Comparison of ENCODE assay signal across 1 cellular context in the genomic region with DNA sequence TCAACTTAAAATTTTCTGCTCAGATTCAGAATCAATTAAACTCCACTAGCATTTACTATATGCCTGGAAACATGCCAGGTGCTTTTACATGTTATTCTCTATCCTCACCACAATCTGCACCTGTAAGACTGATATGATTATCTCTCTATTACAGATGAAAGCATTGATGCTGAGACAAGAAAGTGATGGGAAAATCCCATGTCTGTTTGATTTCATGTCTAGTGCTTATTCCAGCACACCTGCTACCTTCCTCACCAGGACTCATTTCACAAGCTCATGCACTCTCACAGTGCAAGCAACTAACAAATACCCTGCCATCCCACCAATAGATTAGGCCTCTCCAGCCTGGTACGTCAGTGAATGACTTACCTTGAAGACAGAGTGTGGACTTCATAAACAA.
TF ChIP-seq lines count a peak whose summit lies in the region.

No MANE protein-coding gene starts in this region.

TF ChIP-seq in GM12878, 131 proteins besides CTCF, POLR2A, EP300 and RAD21 (continued from another document and continues in another):
- TF ChIP-seq, protein P1, sequence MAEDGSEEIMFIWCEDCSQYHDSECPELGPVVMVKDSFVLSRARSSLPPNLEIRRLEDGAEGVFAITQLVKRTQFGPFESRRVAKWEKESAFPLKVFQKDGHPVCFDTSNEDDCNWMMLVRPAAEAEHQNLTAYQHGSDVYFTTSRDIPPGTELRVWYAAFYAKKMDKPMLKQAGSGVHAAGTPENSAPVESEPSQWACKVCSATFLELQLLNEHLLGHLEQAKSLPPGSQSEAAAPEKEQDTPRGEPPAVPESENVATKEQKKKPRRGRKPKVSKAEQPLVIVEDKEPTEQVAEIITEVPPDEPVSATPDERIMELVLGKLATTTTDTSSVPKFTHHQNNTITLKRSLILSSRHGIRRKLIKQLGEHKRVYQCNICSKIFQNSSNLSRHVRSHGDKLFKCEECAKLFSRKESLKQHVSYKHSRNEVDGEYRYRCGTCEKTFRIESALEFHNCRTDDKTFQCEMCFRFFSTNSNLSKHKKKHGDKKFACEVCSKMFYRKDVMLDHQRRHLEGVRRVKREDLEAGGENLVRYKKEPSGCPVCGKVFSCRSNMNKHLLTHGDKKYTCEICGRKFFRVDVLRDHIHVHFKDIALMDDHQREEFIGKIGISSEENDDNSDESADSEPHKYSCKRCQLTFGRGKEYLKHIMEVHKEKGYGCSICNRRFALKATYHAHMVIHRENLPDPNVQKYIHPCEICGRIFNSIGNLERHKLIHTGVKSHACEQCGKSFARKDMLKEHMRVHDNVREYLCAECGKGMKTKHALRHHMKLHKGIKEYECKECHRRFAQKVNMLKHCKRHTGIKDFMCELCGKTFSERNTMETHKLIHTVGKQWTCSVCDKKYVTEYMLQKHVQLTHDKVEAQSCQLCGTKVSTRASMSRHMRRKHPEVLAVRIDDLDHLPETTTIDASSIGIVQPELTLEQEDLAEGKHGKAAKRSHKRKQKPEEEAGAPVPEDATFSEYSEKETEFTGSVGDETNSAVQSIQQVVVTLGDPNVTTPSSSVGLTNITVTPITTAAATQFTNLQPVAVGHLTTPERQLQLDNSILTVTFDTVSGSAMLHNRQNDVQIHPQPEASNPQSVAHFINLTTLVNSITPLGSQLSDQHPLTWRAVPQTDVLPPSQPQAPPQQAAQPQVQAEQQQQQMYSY (CRISPR knock-in tag; IDR thresholded peaks at IDR 0.05) = no peak
- TF ChIP-seq SUZ12 (IDR thresholded peaks at IDR 0.05; ENCODE audit: unreplicated experiment) = no peak
- TF ChIP-seq DPF2 (IDR thresholded peaks at IDR 0.05) = peak; percentile 92
- TF ChIP-seq RCOR1 (conservative IDR thresholded peaks at IDR 0.05; ENCODE audit: low read depth, low read length) = no peak
- no peak for TF ChIP-seq FOXK2 (IDR thresholded peaks at IDR 0.05)
- no peak for TF ChIP-seq ZZZ3 (IDR thresholded peaks at IDR 0.05; ENCODE audit: control insufficient read depth, insufficient read length, low read depth)
- TF ChIP-seq, protein P2, sequence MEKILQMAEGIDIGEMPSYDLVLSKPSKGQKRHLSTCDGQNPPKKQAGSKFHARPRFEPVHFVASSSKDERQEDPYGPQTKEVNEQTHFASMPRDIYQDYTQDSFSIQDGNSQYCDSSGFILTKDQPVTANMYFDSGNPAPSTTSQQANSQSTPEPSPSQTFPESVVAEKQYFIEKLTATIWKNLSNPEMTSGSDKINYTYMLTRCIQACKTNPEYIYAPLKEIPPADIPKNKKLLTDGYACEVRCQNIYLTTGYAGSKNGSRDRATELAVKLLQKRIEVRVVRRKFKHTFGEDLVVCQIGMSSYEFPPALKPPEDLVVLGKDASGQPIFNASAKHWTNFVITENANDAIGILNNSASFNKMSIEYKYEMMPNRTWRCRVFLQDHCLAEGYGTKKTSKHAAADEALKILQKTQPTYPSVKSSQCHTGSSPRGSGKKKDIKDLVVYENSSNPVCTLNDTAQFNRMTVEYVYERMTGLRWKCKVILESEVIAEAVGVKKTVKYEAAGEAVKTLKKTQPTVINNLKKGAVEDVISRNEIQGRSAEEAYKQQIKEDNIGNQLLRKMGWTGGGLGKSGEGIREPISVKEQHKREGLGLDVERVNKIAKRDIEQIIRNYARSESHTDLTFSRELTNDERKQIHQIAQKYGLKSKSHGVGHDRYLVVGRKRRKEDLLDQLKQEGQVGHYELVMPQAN (conservative IDR thresholded peaks at IDR 0.05) = no peak; the same call in 1 of the 2 replicates
- no peak for TF ChIP-seq REST (IDR thresholded peaks at IDR 0.05; ENCODE audit: low read depth, low read length)
- no peak for TF ChIP-seq SP1 (IDR thresholded peaks at IDR 0.05; ENCODE audit: low read depth, low read length)
- no peak for TF ChIP-seq YY1 (IDR thresholded peaks at IDR 0.05; ENCODE audit: low read depth, low read length)
- TF ChIP-seq, protein P3, sequence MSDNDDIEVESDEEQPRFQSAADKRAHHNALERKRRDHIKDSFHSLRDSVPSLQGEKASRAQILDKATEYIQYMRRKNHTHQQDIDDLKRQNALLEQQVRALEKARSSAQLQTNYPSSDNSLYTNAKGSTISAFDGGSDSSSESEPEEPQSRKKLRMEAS (IDR thresholded peaks at IDR 0.05; ENCODE audit: low read depth, low read length) = no peak
- no peak for TF ChIP-seq LARP7 (IDR thresholded peaks at IDR 0.05)
- TF ChIP-seq, protein P4, sequence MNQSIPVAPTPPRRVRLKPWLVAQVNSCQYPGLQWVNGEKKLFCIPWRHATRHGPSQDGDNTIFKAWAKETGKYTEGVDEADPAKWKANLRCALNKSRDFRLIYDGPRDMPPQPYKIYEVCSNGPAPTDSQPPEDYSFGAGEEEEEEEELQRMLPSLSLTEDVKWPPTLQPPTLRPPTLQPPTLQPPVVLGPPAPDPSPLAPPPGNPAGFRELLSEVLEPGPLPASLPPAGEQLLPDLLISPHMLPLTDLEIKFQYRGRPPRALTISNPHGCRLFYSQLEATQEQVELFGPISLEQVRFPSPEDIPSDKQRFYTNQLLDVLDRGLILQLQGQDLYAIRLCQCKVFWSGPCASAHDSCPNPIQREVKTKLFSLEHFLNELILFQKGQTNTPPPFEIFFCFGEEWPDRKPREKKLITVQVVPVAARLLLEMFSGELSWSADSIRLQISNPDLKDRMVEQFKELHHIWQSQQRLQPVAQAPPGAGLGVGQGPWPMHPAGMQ (IDR thresholded peaks at IDR 0.05; ENCODE audit: borderline replicate concordance) = no peak
- peak; percentile 89 for TF ChIP-seq MTA2 (IDR thresholded peaks at IDR 0.05; ENCODE audit: low read depth)
- TF ChIP-seq HDAC2 (IDR thresholded peaks at IDR 0.05) = no peak
- no peak for TF ChIP-seq RBBP5 (conservative IDR thresholded peaks at IDR 0.05)
- no peak for TF ChIP-seq SREBF2 (IDR thresholded peaks at IDR 0.05; ENCODE audit: low read length)
- TF ChIP-seq RAD51 (IDR thresholded peaks at IDR 0.05) = no peak
- peak; percentile 97 for TF ChIP-seq BCL3 (IDR thresholded peaks at IDR 0.05; ENCODE audit: borderline replicate concordance, insufficient read depth, low read depth, low read length, poor library complexity, severe bottlenecking)
- TF ChIP-seq BCLAF1 (IDR thresholded peaks at IDR 0.05) = no peak
- TF ChIP-seq MXI1 (IDR thresholded peaks at IDR 0.05; ENCODE audit: low read depth, low read length) = no peak
- TF ChIP-seq, protein P5, sequence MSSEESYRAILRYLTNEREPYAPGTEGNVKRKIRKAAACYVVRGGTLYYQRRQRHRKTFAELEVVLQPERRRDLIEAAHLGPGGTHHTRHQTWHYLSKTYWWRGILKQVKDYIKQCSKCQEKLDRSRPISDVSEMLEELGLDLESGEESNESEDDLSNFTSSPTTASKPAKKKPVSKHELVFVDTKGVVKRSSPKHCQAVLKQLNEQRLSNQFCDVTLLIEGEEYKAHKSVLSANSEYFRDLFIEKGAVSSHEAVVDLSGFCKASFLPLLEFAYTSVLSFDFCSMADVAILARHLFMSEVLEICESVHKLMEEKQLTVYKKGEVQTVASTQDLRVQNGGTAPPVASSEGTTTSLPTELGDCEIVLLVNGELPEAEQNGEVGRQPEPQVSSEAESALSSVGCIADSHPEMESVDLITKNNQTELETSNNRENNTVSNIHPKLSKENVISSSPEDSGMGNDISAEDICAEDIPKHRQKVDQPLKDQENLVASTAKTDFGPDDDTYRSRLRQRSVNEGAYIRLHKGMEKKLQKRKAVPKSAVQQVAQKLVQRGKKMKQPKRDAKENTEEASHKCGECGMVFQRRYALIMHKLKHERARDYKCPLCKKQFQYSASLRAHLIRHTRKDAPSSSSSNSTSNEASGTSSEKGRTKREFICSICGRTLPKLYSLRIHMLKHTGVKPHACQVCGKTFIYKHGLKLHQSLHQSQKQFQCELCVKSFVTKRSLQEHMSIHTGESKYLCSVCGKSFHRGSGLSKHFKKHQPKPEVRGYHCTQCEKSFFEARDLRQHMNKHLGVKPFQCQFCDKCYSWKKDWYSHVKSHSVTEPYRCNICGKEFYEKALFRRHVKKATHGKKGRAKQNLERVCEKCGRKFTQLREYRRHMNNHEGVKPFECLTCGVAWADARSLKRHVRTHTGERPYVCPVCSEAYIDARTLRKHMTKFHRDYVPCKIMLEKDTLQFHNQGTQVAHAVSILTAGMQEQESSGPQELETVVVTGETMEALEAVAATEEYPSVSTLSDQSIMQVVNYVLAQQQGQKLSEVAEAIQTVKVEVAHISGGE (CRISPR knock-in tag; IDR thresholded peaks at IDR 0.05) = no peak
- peak; percentile 95 for TF ChIP-seq TCF7 (IDR thresholded peaks at IDR 0.05; ENCODE audit: borderline replicate concordance)
- no peak for TF ChIP-seq HCFC1 (IDR thresholded peaks at IDR 0.05; ENCODE audit: low read length)
- no peak for TF ChIP-seq SMARCA5 (IDR thresholded peaks at IDR 0.05)
- TF ChIP-seq BCL11A (IDR thresholded peaks at IDR 0.05; ENCODE audit: low read depth, low read length) = peak; percentile 78
- TF ChIP-seq GATAD2B (conservative IDR thresholded peaks at IDR 0.05; ENCODE audit: low read depth) = 0 out of 2 replicates have a peak, but pooled peaks have one; percentile 48
- TF ChIP-seq SPI1 (IDR thresholded peaks at IDR 0.05; ENCODE audit: borderline replicate concordance, insufficient read depth, low read depth, low read length) = no peak
- TF ChIP-seq CBFB (IDR thresholded peaks at IDR 0.05; ENCODE audit: low read depth) = peak; percentile 73; the same call in 1 of the 2 replicates
- peak; percentile 74 to 76 for TF ChIP-seq BHLHE40 (IDR thresholded peaks at IDR 0.05; ENCODE audit: borderline replicate concordance in 1 of 2, low read depth in 2 of 2, low read length in 1 of 2)
- TF ChIP-seq, protein P6, sequence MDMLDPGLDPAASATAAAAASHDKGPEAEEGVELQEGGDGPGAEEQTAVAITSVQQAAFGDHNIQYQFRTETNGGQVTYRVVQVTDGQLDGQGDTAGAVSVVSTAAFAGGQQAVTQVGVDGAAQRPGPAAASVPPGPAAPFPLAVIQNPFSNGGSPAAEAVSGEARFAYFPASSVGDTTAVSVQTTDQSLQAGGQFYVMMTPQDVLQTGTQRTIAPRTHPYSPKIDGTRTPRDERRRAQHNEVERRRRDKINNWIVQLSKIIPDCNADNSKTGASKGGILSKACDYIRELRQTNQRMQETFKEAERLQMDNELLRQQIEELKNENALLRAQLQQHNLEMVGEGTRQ (IDR thresholded peaks at IDR 0.05; ENCODE audit: borderline replicate concordance, low read depth, low read length) = no peak
- no peak for TF ChIP-seq STAT1 (conservative IDR thresholded peaks at IDR 0.05)
- no peak for TF ChIP-seq TAF1 (IDR thresholded peaks at IDR 0.05; ENCODE audit: borderline replicate concordance, low read depth, low read length)
- TF ChIP-seq JUND (IDR thresholded peaks at IDR 0.05; ENCODE audit: low read depth, low read length) = peak; percentile 25; the same call in 1 of the 2 replicates
- peak; percentile 83 for TF ChIP-seq CREM (IDR thresholded peaks at IDR 0.05; ENCODE audit: low read depth)
- TF ChIP-seq BACH1 (IDR thresholded peaks at IDR 0.05; ENCODE audit: borderline replicate concordance) = no peak
